In the genomic region with DNA sequence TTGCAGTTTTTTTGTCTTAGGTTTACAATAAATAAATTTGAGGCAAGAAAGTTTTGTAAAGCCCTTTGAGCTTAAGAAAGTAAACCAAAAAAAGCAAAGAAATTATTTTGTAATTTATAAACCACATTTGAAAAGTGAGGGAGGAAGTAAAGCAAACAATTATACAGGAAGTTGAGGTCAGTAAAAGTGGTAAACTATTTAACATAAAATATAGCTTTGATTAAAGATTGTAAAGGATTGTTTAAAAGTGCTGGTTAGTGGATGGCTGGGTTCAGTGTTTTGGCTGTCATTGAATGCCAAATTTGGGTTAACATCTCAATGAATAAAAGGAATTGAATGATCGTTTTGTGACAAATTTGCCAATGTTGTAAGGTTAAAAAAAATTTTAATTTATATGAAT, we compare ENCODE assay signal across 19 cellular contexts. TPM values are rescaled to one million over a fixed set of nuclear protein-coding genes. Genes with fewer than 3 reads are reported as not detected.
"Had no signal": no experiment of that assay in that cellular context is flagged by ENCODE, and none has a peak within 500 bp of the region (broad histone marks: within the 10 kb centered on the region; RNA-seq: fewer than 3 reads in every experiment).

No MANE protein-coding gene starts in this region.

- ATAC-seq: foreskin keratinocyte; left colon; naive thymus-derived CD8-positive, alpha-beta T cell; right cardiac atrium had no signal

- H3K27me3 Mint-ChIP-seq: naive thymus-derived CD8-positive, alpha-beta T cell; progenitor cell of endocrine pancreas had no signal

- DNase-seq: erythroblast; foreskin keratinocyte; left colon; mesendoderm; naive thymus-derived CD8-positive, alpha-beta T cell; nucleus accumbens; ovary; right cardiac atrium; small intestine; stimulated activated CD4-positive, alpha-beta T cell treated with anti-CD3 and anti-CD28 coated beads, Interleukin-12 subunit alpha, Interleukin-12 subunit beta, amount 100 ng/mL, for 4 hours; stimulated activated CD4-positive, alpha-beta T cell treated with anti-CD3 and anti-CD28 coated beads, Interleukin-2, amount 100 ng/mL, for 48 hours; stimulated activated naive CD4-positive, alpha-beta T cell treated with Interleukin-2 at 50 U/mL for 16 hours; trophoblast cell had no signal

- H3K4me1 Mint-ChIP-seq: neural progenitor cell had no signal

- H3K36me3 Mint-ChIP-seq: neural progenitor cell had no signal

- H3K9me3 ChIP-seq: ovary had no signal

- H3K4me3 Mint-ChIP-seq: dendritic cell treated with granulocyte-macrophage colony-stimulating factor and Interleukin-4, amounts not matched to agents 40 ng/mL and 50 ng/mL, for 4 days; neural progenitor cell had no signal

- FAIRE-seq: colon, endothelial cell of umbilical vein, small intestine had no signal

- H3K9me3 Mint-ChIP-seq: dendritic cell treated with granulocyte-macrophage colony-stimulating factor and Interleukin-4, amounts not matched to agents 40 ng/mL and 50 ng/mL, for 4 days had no signal

- H3K27ac Mint-ChIP-seq: dendritic cell treated with granulocyte-macrophage colony-stimulating factor and Interleukin-4, amounts not matched to agents 40 ng/mL and 50 ng/mL, for 4 days; naive thymus-derived CD8-positive, alpha-beta T cell; neural progenitor cell; progenitor cell of endocrine pancreas had no signal

RNA-seq across cellular contexts. Expression of a gene that starts 9.9 kb away (rescaled TPM):
- total RNA-seq: endothelial cell of umbilical vein; foreskin keratinocyte; lung microvascular endothelial cell; naive thymus-derived CD8-positive, alpha-beta T cell had no signal
- polyA plus RNA-seq: endothelial cell of umbilical vein; naive thymus-derived CD8-positive, alpha-beta T cell had no signal
